In the genomic region with DNA sequence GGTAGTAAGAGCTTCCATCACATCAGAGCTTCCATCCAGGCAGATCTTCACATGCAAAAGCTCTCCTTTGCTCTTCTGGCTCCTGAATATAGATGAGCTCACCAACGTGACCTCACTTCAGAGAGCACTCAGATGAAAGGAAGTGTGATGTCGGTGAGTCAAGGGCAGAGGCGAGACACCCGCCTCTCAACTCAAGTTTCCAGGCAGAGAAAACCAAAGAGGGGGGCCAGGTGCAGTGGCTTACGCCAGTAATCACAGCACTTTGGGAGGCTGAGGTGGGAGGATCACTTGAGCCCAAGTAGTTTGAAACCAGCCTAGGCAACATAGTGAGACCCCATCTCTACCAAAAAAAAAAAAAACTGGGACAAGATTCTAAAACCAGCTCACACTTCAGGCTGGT, we compare ENCODE assay signal across 8 cellular contexts.
A peak's percentile ranks its signal among the peaks of the same experiment; 100 is the strongest.
DNase-seq lines count a peak whose midpoint lies in the region; ATAC-seq and TF ChIP-seq lines count a peak whose summit lies in the region.

No MANE protein-coding gene starts in this region.

- ATAC-seq in GM18499 (IDR thresholded peaks at IDR 0.05; ENCODE audit: insufficient read depth, unreplicated experiment) (peak; percentile 73), HG03565 (IDR thresholded peaks at IDR 0.05; ENCODE audit: unreplicated experiment) (peak; percentile 65)

- H3K27ac ChIP-seq in skin epidermis (peak overlapping the region in 19 of 21 experiments; percentile 16 to 81 (median 72)), coronary artery (no peak overlapping the region)

- DNase-seq in activated CD4-positive, alpha-beta T cell treated with anti-CD3 and anti-CD28 coated beads, Interleukin-2, amount 50 U/mL, for 4 hours = peak; percentile 74 to 81
- DNase-seq in epithelial cell of proximal tubule (ENCODE audit: low read depth) (peak; percentile 18), NCI-H524 (lab: John Stamatoyannopoulos, UW) (no peak), coronary artery (ENCODE audit: low spot score) (no peak), GM19238 (ENCODE audit: insufficient read length, low spot score) (no peak)

- no peak for TF ChIP-seq CTCF in epithelial cell of proximal tubule (conservative IDR thresholded peaks at IDR 0.05; ENCODE audit: low read depth, low read length)
- TF ChIP-seq CTCF in coronary artery (IDR thresholded peaks at IDR 0.05) = no peak

- H3K4me3 ChIP-seq in epithelial cell of proximal tubule (ENCODE audit: low read depth, low read length) (no peak overlapping the region), skin epidermis (no peak overlapping the region), coronary artery (no peak overlapping the region)

Comparison
In these comparisons a context has a peak if more than half of its experiments do, and no peak if none do; other contexts are left out.
1. DNase-seq: peak in activated CD4-positive, alpha-beta T cell treated with anti-CD3 and anti-CD28 coated beads, Interleukin-2, amount 50 U/mL, for 4 hours (2 of 2) and epithelial cell of proximal tubule (single experiment); none in NCI-H524 (0 of 2), coronary artery (single experiment) and GM19238 (single experiment).
2. H3K27ac ChIP-seq: peak in skin epidermis (19 of 21); none in coronary artery (0 of 2).